ENCODE assay signal across 17 cellular contexts in genomic region chr5:83967417-83967816, GRCh38.
DNase-seq lines count a peak whose midpoint lies in the region; ATAC-seq, FAIRE-seq and TF ChIP-seq lines count a peak whose summit lies in the region.
"Had no signal": no experiment of that assay in that cellular context is flagged by ENCODE, and none has a peak within 500 bp of the region (broad histone marks: within the 10 kb centered on the region; RNA-seq: fewer than 3 reads in every experiment).

No MANE protein-coding gene starts in this region.

- H3K4me1 Mint-ChIP-seq in mesothelial cell of epicardium = peaks cover 5% of the 10 kb centered on the region
- no peaks in the 10 kb centered on the region for H3K4me1 Mint-ChIP-seq in activated T-cell treated with anti-CD3 and anti-CD28 coated beads, Interleukin-2, amount 50 U/mL, for 24 hours (ENCODE audit: low read depth)
- H3K4me1 Mint-ChIP-seq: CD8-positive, alpha-beta memory T cell; IgD-negative memory B cell had no signal

- H3K9me3 Mint-ChIP-seq in mesothelial cell of epicardium = no peaks in the 10 kb centered on the region
- no peaks in the 10 kb centered on the region for H3K9me3 Mint-ChIP-seq in activated T-cell treated with anti-CD3 and anti-CD28 coated beads, Interleukin-2, amount 50 U/mL, for 24 hours
- H3K9me3 Mint-ChIP-seq: CD14-positive monocyte; CD8-positive, alpha-beta memory T cell; IgD-negative memory B cell had no signal

- intact Hi-C loops in Right ventricle myocardium superior (cut with DNase I) = no loop called here

- no peak overlapping the region for H3K27ac Mint-ChIP-seq in mesothelial cell of epicardium
- H3K27ac Mint-ChIP-seq in activated T-cell treated with anti-CD3 and anti-CD28 coated beads, Interleukin-2, amount 50 U/mL, for 24 hours = no peak overlapping the region
- H3K27ac Mint-ChIP-seq: CD14-positive monocyte; CD8-positive, alpha-beta memory T cell; IgD-negative memory B cell had no signal

- DNase-seq in ELR (ENCODE audit: low read depth) (peak; percentile 10), NB4 (ENCODE audit: low read depth) (peak; percentile 7), mesothelial cell of epicardium (ENCODE audit: low spot score in 2 of 2, unreplicated experiment in 2 of 2) (no peak), Right ventricle myocardium superior (no peak)
- DNase-seq in activated T-cell treated with anti-CD3 and anti-CD28 coated beads, Interleukin-2, amount 50 U/mL, for 24 hours = no peak
- DNase-seq: Caco-2; CD8-positive, alpha-beta memory T cell; DMS53; GM23248 had no signal

- TF ChIP-seq CTCF in NB4 (IDR thresholded peaks at IDR 0.05; ENCODE audit: low read depth, low read length) (no peak), mesothelial cell of epicardium (IDR thresholded peaks at IDR 0.05; ENCODE audit: unreplicated experiment) (no peak)

- TF ChIP-seq POLR2A in NB4 (IDR thresholded peaks at IDR 0.05; ENCODE audit: extremely low read depth, insufficient read length) = no peak

- H3K4me3 ChIP-seq in NB4 (ENCODE audit: low read depth, low read length) = no peak overlapping the region
- H3K4me3 ChIP-seq: GM12878, GM23248 had no signal

- peak; percentile 95 for FAIRE-seq in endometrium (lab: Jason Lieb, UNC)
- FAIRE-seq: A204.1, GM12878, GM18507, H54 had no signal

- H3K27me3 Mint-ChIP-seq in mesothelial cell of epicardium (ENCODE audit: low read depth) = no peaks in the 10 kb centered on the region
- no peaks in the 10 kb centered on the region for H3K27me3 Mint-ChIP-seq in activated T-cell treated with anti-CD3 and anti-CD28 coated beads, Interleukin-2, amount 50 U/mL, for 24 hours
- H3K27me3 Mint-ChIP-seq: CD8-positive, alpha-beta memory T cell; IgD-negative memory B cell had no signal

- no peak overlapping the region for H3K4me3 Mint-ChIP-seq in mesothelial cell of epicardium
- H3K4me3 Mint-ChIP-seq in activated T-cell treated with anti-CD3 and anti-CD28 coated beads, Interleukin-2, amount 50 U/mL, for 24 hours = no peak overlapping the region
- H3K4me3 Mint-ChIP-seq: CD14-positive monocyte; CD8-positive, alpha-beta memory T cell; IgD-negative memory B cell had no signal

- ATAC-seq in HG03469 (IDR thresholded peaks at IDR 0.05; ENCODE audit: unreplicated experiment) (no peak), Right ventricle myocardium superior (ENCODE audit: poor library complexity) (no peak)
- ATAC-seq: GM12878 had no signal

- H3K36me3 Mint-ChIP-seq in mesothelial cell of epicardium = no peaks in the 10 kb centered on the region
- H3K36me3 Mint-ChIP-seq in activated T-cell treated with anti-CD3 and anti-CD28 coated beads, Interleukin-2, amount 50 U/mL, for 24 hours (ENCODE audit: low read depth) = no peaks in the 10 kb centered on the region
- H3K36me3 Mint-ChIP-seq: CD14-positive monocyte; CD8-positive, alpha-beta memory T cell; IgD-negative memory B cell had no signal

Comparison
In these comparisons a context has a peak if more than half of its experiments do, and no peak if none do; other contexts are left out.
1. DNase-seq: peak in ELR (single experiment) and NB4 (single experiment); none in mesothelial cell of epicardium (0 of 2), activated T-cell treated with anti-CD3 and anti-CD28 coated beads, Interleukin-2, amount 50 U/mL, for 24 hours (single experiment) and Right ventricle myocardium superior (single experiment).